In the genomic region with DNA sequence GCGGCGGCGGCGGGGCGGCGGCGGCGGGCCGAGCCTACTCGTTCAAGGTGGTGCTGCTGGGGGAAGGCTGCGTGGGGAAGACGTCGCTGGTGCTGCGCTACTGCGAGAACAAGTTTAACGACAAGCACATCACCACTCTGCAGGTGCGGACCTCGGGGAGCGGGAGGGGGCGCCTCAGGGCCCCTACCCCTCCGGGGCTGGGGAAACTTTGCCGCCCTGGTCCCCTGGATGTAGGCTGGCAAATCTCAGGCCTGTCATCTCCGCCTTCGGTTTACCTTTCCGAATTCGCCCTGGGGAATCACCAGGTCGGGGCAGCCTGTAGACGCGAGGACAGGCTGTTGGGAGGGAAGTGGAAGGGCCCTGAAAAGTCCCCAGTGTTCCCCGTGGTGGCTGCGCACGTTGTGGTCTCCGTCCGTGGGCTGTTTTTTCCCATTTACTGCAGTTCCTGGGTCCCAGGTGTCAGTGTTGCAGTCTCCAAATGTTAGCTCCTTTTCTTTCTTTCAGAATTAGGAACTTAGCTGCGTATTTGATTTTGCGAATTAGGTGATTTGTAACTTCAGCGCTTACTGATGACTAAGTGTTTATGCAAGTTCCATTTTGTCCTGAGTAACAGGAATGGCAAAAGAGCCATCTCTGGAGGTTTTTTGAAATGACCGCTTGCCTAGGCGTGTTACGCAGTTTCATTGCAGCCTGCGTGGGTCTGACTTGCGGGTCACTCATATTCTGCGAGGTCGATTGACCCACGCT, we compare ENCODE assay signal across 8 cellular contexts. TPM values are rescaled to one million over a fixed set of nuclear protein-coding genes. Genes with fewer than 3 reads are reported as not detected.
DNase-seq lines count a peak whose midpoint lies in the region; ATAC-seq lines count a peak whose summit lies in the region.

No MANE protein-coding gene starts in this region.

- ATAC-seq in GM21723 (IDR thresholded peaks at IDR 0.05; ENCODE audit: unreplicated experiment): peak; percentile 59
- ATAC-seq in memory B cell (ENCODE audit: low read depth): peak; percentile 68

- peaks cover 23% of the 10 kb centered on the region for H3K4me1 Mint-ChIP-seq in activated CD4-positive, alpha-beta T cell treated with anti-CD3 and anti-CD28 coated beads, Interleukin-2, amount 10 ng/mL, durations not matched to agents 24 days and 14 days
- H3K4me1 Mint-ChIP-seq in memory B cell: peaks cover 15% of the 10 kb centered on the region

- in situ Hi-C loops in KBM-7 (cut with MboI; ENCODE audit: low pct_unique_long_range_greater_than_20kb, low sequenced_read_pairs): no loop called here

- H3K27ac Mint-ChIP-seq in activated CD4-positive, alpha-beta T cell treated with anti-CD3 and anti-CD28 coated beads, Interleukin-2, amount 10 ng/mL, durations not matched to agents 24 days and 14 days: peak overlapping the region; percentile 97
- H3K27ac Mint-ChIP-seq in memory B cell: peak overlapping the region; percentile 98

- intact Hi-C loops in activated CD4-positive, alpha-beta T cell treated with anti-CD3 and anti-CD28 coated beads, Interleukin-2, amount 10 ng/mL, durations not matched to agents 24 days and 14 days (cut with micrococcal nuclease): loop anchor here (1.0 kb wide), 2 partner anchors 84 to 91 kb away; a partner anchor contains a TSS

- peaks cover 5% of the 10 kb centered on the region for H3K9me3 Mint-ChIP-seq in activated CD4-positive, alpha-beta T cell treated with anti-CD3 and anti-CD28 coated beads, Interleukin-2, amount 10 ng/mL, durations not matched to agents 24 days and 14 days
- H3K9me3 Mint-ChIP-seq in memory B cell: peaks cover 2% of the 10 kb centered on the region

- H3K27me3 Mint-ChIP-seq in activated CD4-positive, alpha-beta T cell treated with anti-CD3 and anti-CD28 coated beads, Interleukin-2, amount 10 ng/mL, durations not matched to agents 24 days and 14 days: peaks cover 19% of the 10 kb centered on the region
- H3K27me3 Mint-ChIP-seq in memory B cell: peaks cover 3% of the 10 kb centered on the region

- H3K4me3 Mint-ChIP-seq in activated CD4-positive, alpha-beta T cell treated with anti-CD3 and anti-CD28 coated beads, Interleukin-2, amount 10 ng/mL, durations not matched to agents 24 days and 14 days: peak overlapping the region; percentile 93
- peak overlapping the region; percentile 86 for H3K4me3 Mint-ChIP-seq in memory B cell

- DNase-seq in GM03348 (ENCODE audit: low spot score) (peak; percentile 39), KBM-7 (peak; percentile 63), dermis microvascular lymphatic vessel endothelial cell (ENCODE audit: low read depth in 2 of 2) (peak; percentile 26 to 63), memory B cell (ENCODE audit: low spot score in 2 of 2) (peak; percentile 71 to 80), DMS79 (lab: John Stamatoyannopoulos, UW) (no peak)
- peak; percentile 86 for DNase-seq in activated CD4-positive, alpha-beta T cell treated with anti-CD3 and anti-CD28 coated beads, Interleukin-2, amount 10 ng/mL, durations not matched to agents 24 days and 14 days
- peak; percentile 25 to 32 (median 27) for DNase-seq in stimulated activated CD4-positive, alpha-beta T cell treated with anti-CD3 and anti-CD28 coated beads, TNF-alpha, amount 100 ng/mL, for 48 hours (ENCODE audit: low read depth in 3 of 3)

- peaks cover 44% of the 10 kb centered on the region for H3K36me3 Mint-ChIP-seq in activated CD4-positive, alpha-beta T cell treated with anti-CD3 and anti-CD28 coated beads, Interleukin-2, amount 10 ng/mL, durations not matched to agents 24 days and 14 days (ENCODE audit: low read depth)
- H3K36me3 Mint-ChIP-seq in memory B cell: peaks cover 20% of the 10 kb centered on the region

RNA-seq across cellular contexts. Expression of a gene that starts 0.7 kb away (rescaled TPM):
- total RNA-seq in activated CD4-positive, alpha-beta T cell treated with anti-CD3 and anti-CD28 coated beads, Interleukin-2, amount 10 ng/mL, durations not matched to agents 24 days and 14 days: 91.7 and 92.4 TPM in 2 replicates
- total RNA-seq in dermis microvascular lymphatic vessel endothelial cell: 6.2 and 8.0 TPM in 2 replicates

Comparison
In these comparisons a context has a peak if more than half of its experiments do, and no peak if none do; other contexts are left out.
1. RNA of a gene that starts 0.7 kb away (total RNA-seq): 91.7 to 92.4 TPM in activated CD4-positive, alpha-beta T cell treated with anti-CD3 and anti-CD28 coated beads, Interleukin-2, amount 10 ng/mL, durations not matched to agents 24 days and 14 days; 6.2 to 8.0 TPM in dermis microvascular lymphatic vessel endothelial cell; every median in the first group is over 10 times any median in the second.